In the genomic region with DNA sequence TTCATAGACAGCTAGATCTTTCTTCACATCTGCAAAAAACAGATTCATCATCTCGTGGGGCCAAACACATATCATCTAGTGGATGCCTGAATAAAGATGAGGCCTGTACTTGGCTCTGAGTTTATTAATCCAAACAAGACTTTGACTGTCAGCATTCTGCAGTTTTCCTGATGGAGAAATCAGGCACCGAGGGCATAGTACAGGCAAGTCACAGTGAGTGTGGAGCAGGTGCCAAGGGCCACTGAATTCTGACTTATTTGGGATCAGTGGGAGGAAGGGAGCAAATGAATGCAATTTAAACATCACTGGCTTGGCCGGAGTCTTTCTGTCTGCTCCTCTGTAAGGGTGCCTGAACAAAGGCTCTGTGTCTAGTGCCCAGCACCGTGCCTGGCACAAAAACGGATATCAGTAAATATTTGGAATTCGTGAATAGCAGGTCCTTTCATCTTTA, we compare ENCODE assay signal across 8 cellular contexts. TPM values are rescaled to one million over a fixed set of nuclear protein-coding genes. Genes with fewer than 3 reads are reported as not detected.
DNase-seq lines count a peak whose midpoint lies in the region; ATAC-seq, FAIRE-seq and TF ChIP-seq lines count a peak whose summit lies in the region.

No MANE protein-coding gene starts in this region.

- POLR2A ChIA-PET in K562 (lab: Yijun Ruan, JAX) = interaction anchor here (1.0 to 1.8 kb wide), 4 partner anchors 9 to 149 kb away, joined by 4 to 6 read pairs (median 4); no protein-coding TSS in a partner anchor

- H3K27ac ChIP-seq in K562 (ENCODE audit: extremely low read depth, low read depth, low read length) = no peak overlapping the region; the same call in 2 of the 3 replicates
- peak overlapping the region; percentile 80 to 94 for H3K27ac ChIP-seq in tibial artery

- H3K9me3 ChIP-seq in K562 (replicated peaks; ENCODE audit: control insufficient read depth, insufficient read depth, low read depth, low read length) = no peaks in the 10 kb centered on the region
- H3K9me3 ChIP-seq in tibial artery = peaks cover 0 to 3% (median 0%) of the 10 kb centered on the region in 3 donors

- H3K79me2 ChIP-seq in K562 (ENCODE audit: control insufficient read depth, insufficient read depth, low read length) = peaks cover 58% of the 10 kb centered on the region

- H3K9me1 ChIP-seq in K562 (ENCODE audit: control insufficient read depth, insufficient read depth, low read length) = no peaks in the 10 kb centered on the region

- H2AFZ ChIP-seq in K562 (ENCODE audit: low read depth, low read length) = no peak overlapping the region

- no peak for TF ChIP-seq CTCF in K562 (IDR thresholded peaks at IDR 0.05 in 2 of 3, conservative IDR thresholded peaks at IDR 0.05 in 1 of 3; ENCODE audit: insufficient read depth in 2 of 3, low read depth in 1 of 3, low read length in 3 of 3)
- TF ChIP-seq CTCF in lower leg skin (IDR thresholded peaks at IDR 0.05) = no peak
- TF ChIP-seq CTCF in tibial artery (IDR thresholded peaks at IDR 0.05) = no peak

- no peak for TF ChIP-seq RAD21 in K562 (CRISPR knock-in tag; conservative IDR thresholded peaks at IDR 0.05 in 1 of 2, IDR thresholded peaks at IDR 0.05 in 1 of 2)

- FAIRE-seq in K562 (lab: Jason Lieb, UNC) = no peak

- no peak for TF ChIP-seq EP300 in K562 (IDR thresholded peaks at IDR 0.05; ENCODE audit: low read length)

- 1% methylated on average over 6 of the region's 6 CpGs for WGBS in K562 (ENCODE audit: insufficient coverage, low coverage, missing lambda C conversion rate)
- WGBS in lower leg skin, 2 donors = 1 to 3% methylated on average over 6 of the region's 6 CpGs

- intact Hi-C loops in K562 (cut with micrococcal nuclease) = loop anchor here (10.0 kb wide), 2 partner anchors 137 to 357 kb away; no protein-coding TSS in a partner anchor
- intact Hi-C loops in lower leg skin (cut with DNase I; ENCODE audit: low total_unique reads) = loop anchor here (10.0 kb wide), 1 partner anchor 103 kb away; a partner anchor contains a TSS
- intact Hi-C loops in tibial artery (cut with DNase I; ENCODE audit: low total_unique reads) = loop anchor here (5.0 to 10.0 kb wide), 2 partner anchors 106 to 393 kb away; a partner anchor contains a TSS

- no peak for ATAC-seq in activated T-cell treated with anti-CD3 and anti-CD28 coated beads, Interleukin-2, amount 50 U/mL, for 4 hours
- no peak for ATAC-seq in K562
- no peak for ATAC-seq in GM18870 (IDR thresholded peaks at IDR 0.05; ENCODE audit: unreplicated experiment)
- no peak for ATAC-seq in HG03442 (IDR thresholded peaks at IDR 0.05; ENCODE audit: unreplicated experiment)

- in situ Hi-C loops in K562 (cut with MboI) = loop anchor here (10.0 kb wide), 1 partner anchor 113 kb away; no protein-coding TSS in a partner anchor

- H3K4me2 ChIP-seq in K562 (ENCODE audit: insufficient read depth, low read length) = peak overlapping the region; percentile 92

- peak overlapping the region; percentile 93 for H3K4me3 ChIP-seq in K562
- peak overlapping the region; percentile 93 for H3K4me3 ChIP-seq in lower leg skin (ENCODE audit: low read depth, poor library complexity, severe bottlenecking)
- H3K4me3 ChIP-seq in tibial artery = peak overlapping the region; percentile 72 to 93

- TSS peak; percentile 48 for BruUV-seq in K562 (replicated peaks; lab: Mats Ljungman, UMichigan)

- peaks cover 3% of the 10 kb centered on the region; the same call in 1 of the 3 replicates for H3K36me3 ChIP-seq in K562 (ENCODE audit: control insufficient read depth, insufficient read depth, low read length)
- H3K36me3 ChIP-seq in tibial artery = no peaks in the 10 kb centered on the region

- H3K36me3 Mint-ChIP-seq in activated T-cell treated with anti-CD3 and anti-CD28 coated beads, Interleukin-2, amount 50 U/mL, for 4 hours (ENCODE audit: insufficient read depth) = no peaks in the 10 kb centered on the region

- DNase-seq in activated T-cell treated with anti-CD3 and anti-CD28 coated beads, Interleukin-2, amount 50 U/mL, for 4 hours = no peak
- DNase-seq in activated T-cell treated with anti-CD3 and anti-CD28 coated beads, Interleukin-2, amount 50 U/mL, for 1 hour = no peak
- DNase-seq in K562 (ENCODE audit: extremely low read depth in 1 of 4, low spot score in 3 of 4) (no peak), lower leg skin (ENCODE audit: low spot score in 2 of 2) (no peak), tibial artery (no peak), HCEC 1CT (no peak)

- CTCF ChIA-PET in K562 (lab: Yijun Ruan, JAX; ENCODE audit: low intra/inter-chr PET ratio) = interaction anchor here (1.2 kb wide), 1 partner anchor 106 kb away, joined by 4 read pairs; no protein-coding TSS in a partner anchor

- H3K27me3 ChIP-seq in K562 (ENCODE audit: control insufficient read depth in 2 of 2, insufficient read depth in 2 of 2, low read length in 2 of 2) = no peaks in the 10 kb centered on the region
- H3K27me3 ChIP-seq in tibial artery = no peaks in the 10 kb centered on the region

- H3K9me3 Mint-ChIP-seq in activated T-cell treated with anti-CD3 and anti-CD28 coated beads, Interleukin-2, amount 50 U/mL, for 4 hours = no peaks in the 10 kb centered on the region

- peaks cover 50% of the 10 kb centered on the region for H3K4me1 Mint-ChIP-seq in activated T-cell treated with anti-CD3 and anti-CD28 coated beads, Interleukin-2, amount 50 U/mL, for 4 hours (ENCODE audit: low read depth)

- peak overlapping the region; percentile 51 to 99; a peak in 3 of 4 replicates for H3K9ac ChIP-seq in K562 (ENCODE audit: insufficient read depth in 1 of 2, low read depth in 2 of 2, low read length in 2 of 2)

- H3K4me1 ChIP-seq in K562 (replicated peaks in 1 of 2; ENCODE audit: control insufficient read depth in 2 of 2, insufficient read depth in 2 of 2, low read length in 2 of 2) = peaks cover 17 to 32% of the 10 kb centered on the region in 2 experiments; a peak in 4 of 5 replicates
- peaks cover 0 to 43% (median 33%) of the 10 kb centered on the region in 4 donors for H3K4me1 ChIP-seq in tibial artery

- TF ChIP-seq POLR2A in K562 (conservative IDR thresholded peaks at IDR 0.05) = no peak
- no peak for TF ChIP-seq POLR2A in lower leg skin (IDR thresholded peaks at IDR 0.05)

- no peaks in the 10 kb centered on the region for H3K27me3 Mint-ChIP-seq in activated T-cell treated with anti-CD3 and anti-CD28 coated beads, Interleukin-2, amount 50 U/mL, for 4 hours (ENCODE audit: low read depth)

- H3K4me3 Mint-ChIP-seq in activated T-cell treated with anti-CD3 and anti-CD28 coated beads, Interleukin-2, amount 50 U/mL, for 4 hours = peak overlapping the region; percentile 83

- peaks cover 29% of the 10 kb centered on the region for H4K20me1 ChIP-seq in K562 (replicated peaks; ENCODE audit: control insufficient read depth, insufficient read depth, low read length)

TF ChIP-seq in K562, 482 proteins besides CTCF, POLR2A, EP300 and RAD21 (continues in another document):
- TF ChIP-seq STAG1 (CRISPR knock-in tag; IDR thresholded peaks at IDR 0.05; ENCODE audit: borderline replicate concordance) = no peak
- TF ChIP-seq NFXL1 (CRISPR knock-in tag; IDR thresholded peaks at IDR 0.05) = no peak
- TF ChIP-seq, protein P1, sequence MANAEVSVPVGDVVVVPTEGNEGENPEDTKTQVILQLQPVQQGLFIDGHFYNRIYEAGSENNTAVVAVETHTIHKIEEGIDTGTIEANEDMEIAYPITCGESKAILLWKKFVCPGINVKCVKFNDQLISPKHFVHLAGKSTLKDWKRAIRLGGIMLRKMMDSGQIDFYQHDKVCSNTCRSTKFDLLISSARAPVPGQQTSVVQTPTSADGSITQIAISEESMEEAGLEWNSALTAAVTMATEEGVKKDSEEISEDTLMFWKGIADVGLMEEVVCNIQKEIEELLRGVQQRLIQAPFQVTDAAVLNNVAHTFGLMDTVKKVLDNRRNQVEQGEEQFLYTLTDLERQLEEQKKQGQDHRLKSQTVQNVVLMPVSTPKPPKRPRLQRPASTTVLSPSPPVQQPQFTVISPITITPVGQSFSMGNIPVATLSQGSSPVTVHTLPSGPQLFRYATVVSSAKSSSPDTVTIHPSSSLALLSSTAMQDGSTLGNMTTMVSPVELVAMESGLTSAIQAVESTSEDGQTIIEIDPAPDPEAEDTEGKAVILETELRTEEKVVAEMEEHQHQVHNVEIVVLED (CRISPR knock-in tag; IDR thresholded peaks at IDR 0.05) = no peak
- no peak for TF ChIP-seq RBM34 (IDR thresholded peaks at IDR 0.05; ENCODE audit: borderline replicate concordance, insufficient read depth, low read length)
- TF ChIP-seq POLR2AphosphoS5 (IDR thresholded peaks at IDR 0.05; ENCODE audit: control insufficient read depth, insufficient read depth, low read depth, low read length) = no peak

RNA-seq across cellular contexts. Expression of a gene that starts 1.0 kb away (rescaled TPM):
- 10 to 100 TPM; 60.6 to 77.5 (median 65.3) TPM for total RNA-seq in activated T-cell treated with anti-CD3 and anti-CD28 coated beads, Interleukin-2, amount 50 U/mL, for 4 hours
- total RNA-seq in K562 (2011; cell fraction: chromatin; rRNA removed; ENCODE audit: low replicate concordance) = 60.4 and 84.1 TPM in 2 replicates
- 47.2 and 54.3 TPM in 2 replicates for total RNA-seq in K562 (2011; cell fraction: nucleolus; rRNA removed)
- 53.7 and 61.0 TPM in 2 replicates for total RNA-seq in K562 (2011; cell fraction: nucleoplasm; rRNA removed)
- total RNA-seq in K562 (2014; rRNA removed) = 75.5 and 77.8 TPM in 2 replicates
- 66.2 and 69.2 TPM in 2 replicates for total RNA-seq in K562 (2014; rRNA removed; fragmentation: Illumina TruSeq; extraction: Trizol)
- 79.1 and 90.5 TPM in 2 replicates for total RNA-seq in K562 (2015; rRNA removed; fragmentation: Illumina TruSeq; extraction: Trizol)
- 55.2 and 56.5 TPM in 2 replicates for total RNA-seq in K562 (2021)
- polyA plus RNA-seq in K562 (2011; rRNA removed) = 75.3 and 76.3 TPM in 2 replicates
- 80.3 and 88.1 TPM in 2 replicates for polyA plus RNA-seq in K562 (2011; cell fraction: cytosol; rRNA removed)
- 73.5 and 86.5 TPM in 2 replicates for polyA plus RNA-seq in K562 (2011; cell fraction: nucleus; rRNA removed)
- 58.5 and 70.9 TPM in 2 replicates for polyA plus RNA-seq in K562 (2012)
- polyA plus RNA-seq in K562 (2014; fragmentation: Illumina TruSeq; extraction: Trizol) = 74.4 and 79.1 TPM in 2 replicates
- 10 to 100 TPM; 20.5 to 30.4 TPM for polyA plus RNA-seq in K562 (2014; fragmentation: Nextera tagmentation; extraction: Ambion mirVana)
- polyA plus RNA-seq in K562 (2014; rRNA removed) = 84.5 and 90.0 TPM in 2 replicates
- 68.0 and 92.8 TPM in 2 replicates for polyA minus RNA-seq in K562 (2011; rRNA and poly(A)+ RNA removed)
- polyA minus RNA-seq in K562 (2011; cell fraction: cytosol; rRNA and poly(A)+ RNA removed) = 50.4 and 54.9 TPM in 2 replicates
- polyA minus RNA-seq in K562 (2011; cell fraction: nucleus; rRNA and poly(A)+ RNA removed) = 23.3 and 44.5 TPM in 2 replicates
- total RNA-seq in lower leg skin = 10 to 100 TPM; 46.6 to 66.6 (median 58.9) TPM
